Comparison of ENCODE assay signal across 8 cellular contexts in genomic region chr7:77903597-77903996, GRCh38.
DNase-seq lines count a peak whose midpoint lies in the region; ATAC-seq and TF ChIP-seq lines count a peak whose summit lies in the region.

No MANE protein-coding gene starts in this region.

- no peaks in the 10 kb centered on the region for H3K27me3 ChIP-seq in hepatocyte

- H3K36me3 ChIP-seq in hepatocyte (replicated peaks; ENCODE audit: insufficient read depth, low read depth) = no peaks in the 10 kb centered on the region

- no peaks in the 10 kb centered on the region for H4K20me1 ChIP-seq in hepatocyte (ENCODE audit: insufficient read depth, poor library complexity, severe bottlenecking)

- no peak overlapping the region for H3K4me3 ChIP-seq in hepatocyte

- H3K4me2 ChIP-seq in hepatocyte = no peak overlapping the region

- DNase-seq in ELR (ENCODE audit: low read depth) (peak; percentile 30), RKO (ENCODE audit: low spot score) (peak; percentile 44), iris pigment epithelial cell (ENCODE audit: low read depth) (peak; percentile 31), COLO829 (ENCODE audit: low spot score) (no peak), hepatocyte (ENCODE audit: low spot score) (no peak)
- no peak for DNase-seq in activated CD4-positive, CD25-positive, alpha-beta regulatory T cell treated with anti-CD3 and anti-CD28 coated beads, Interleukin-2, amount 50 U/mL, for 72 hours

- H3K27ac ChIP-seq in hepatocyte = no peak overlapping the region

- H3K9me2 ChIP-seq in hepatocyte (replicated peaks; ENCODE audit: insufficient read depth) = no peaks in the 10 kb centered on the region

- H3K9me3 ChIP-seq in hepatocyte (ENCODE audit: low read depth) = no peaks in the 10 kb centered on the region

- peak; percentile 40 for ATAC-seq in GM21825 (IDR thresholded peaks at IDR 0.05; ENCODE audit: unreplicated experiment)
- ATAC-seq in HG03108 (IDR thresholded peaks at IDR 0.05; ENCODE audit: unreplicated experiment) = no peak

- 80% methylated on average over 2 of the region's 2 CpGs for WGBS in hepatocyte (ENCODE audit: low lambda C conversion rate, missing lambda C conversion rate)

- no peaks in the 10 kb centered on the region for H3K79me2 ChIP-seq in hepatocyte

- no peak for TF ChIP-seq CTCF in hepatocyte (IDR thresholded peaks at IDR 0.05; ENCODE audit: poor library complexity)

- no peak overlapping the region for H2AFZ ChIP-seq in hepatocyte

- no peaks in the 10 kb centered on the region for H3K4me1 ChIP-seq in hepatocyte (ENCODE audit: insufficient read depth)

Comparison
In these comparisons a context has a peak if more than half of its experiments do, and no peak if none do; other contexts are left out.
1. DNase-seq: peak in ELR (single experiment), RKO (single experiment) and iris pigment epithelial cell (single experiment); none in COLO829 (single experiment), hepatocyte (single experiment) and activated CD4-positive, CD25-positive, alpha-beta regulatory T cell treated with anti-CD3 and anti-CD28 coated beads, Interleukin-2, amount 50 U/mL, for 72 hours (single experiment).